Comparison of ENCODE assay signal across 1 cellular context in the genomic region with DNA sequence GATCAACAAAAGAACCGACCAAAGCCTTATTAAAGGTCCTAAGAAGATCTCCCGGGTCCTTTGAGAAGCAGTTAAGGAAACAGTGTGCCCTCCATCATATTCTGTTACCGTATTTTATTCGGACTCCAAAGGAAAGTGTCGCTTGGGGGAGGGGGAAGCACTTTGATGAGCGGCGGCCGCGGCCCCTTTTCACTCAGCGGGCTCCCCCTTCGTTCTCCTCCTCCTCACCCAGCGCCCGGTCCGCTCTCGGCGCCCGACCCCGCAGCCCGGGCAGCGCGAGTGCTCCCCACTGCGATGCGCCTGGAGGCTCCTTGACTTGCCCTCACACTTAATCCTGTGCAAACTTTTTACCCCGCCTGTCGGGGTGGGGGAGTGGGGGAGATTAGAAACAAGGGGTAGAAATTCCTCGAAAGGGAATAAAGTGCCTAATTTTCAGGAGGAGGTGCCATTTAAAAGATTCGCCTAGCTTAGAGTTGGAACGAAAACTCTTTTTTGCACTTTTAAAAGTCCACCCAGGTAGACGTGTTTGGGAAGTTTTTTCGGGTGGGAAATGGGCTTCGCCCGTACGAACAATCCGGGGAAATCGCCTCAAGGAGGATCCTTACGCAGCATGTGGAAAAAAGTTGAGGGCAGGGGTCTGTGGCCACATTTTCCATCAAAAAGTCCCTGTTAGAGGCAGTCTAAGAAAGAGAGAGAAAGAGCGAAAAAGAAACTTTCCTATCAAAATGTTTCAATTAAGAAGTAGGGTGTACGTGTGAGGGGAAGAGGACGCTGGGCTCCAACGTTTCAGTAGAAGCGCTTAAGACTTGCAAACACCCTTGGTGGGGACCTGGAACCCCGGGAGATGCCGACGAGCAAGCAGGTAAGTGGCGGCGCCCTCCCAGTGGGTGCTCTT.
TF ChIP-seq lines count a peak whose summit lies in the region.

No MANE protein-coding gene starts in this region.

TF ChIP-seq in HepG2, 621 proteins besides CTCF, POLR2A, EP300 and RAD21 (continues in another document):
- TF ChIP-seq, protein P1, sequence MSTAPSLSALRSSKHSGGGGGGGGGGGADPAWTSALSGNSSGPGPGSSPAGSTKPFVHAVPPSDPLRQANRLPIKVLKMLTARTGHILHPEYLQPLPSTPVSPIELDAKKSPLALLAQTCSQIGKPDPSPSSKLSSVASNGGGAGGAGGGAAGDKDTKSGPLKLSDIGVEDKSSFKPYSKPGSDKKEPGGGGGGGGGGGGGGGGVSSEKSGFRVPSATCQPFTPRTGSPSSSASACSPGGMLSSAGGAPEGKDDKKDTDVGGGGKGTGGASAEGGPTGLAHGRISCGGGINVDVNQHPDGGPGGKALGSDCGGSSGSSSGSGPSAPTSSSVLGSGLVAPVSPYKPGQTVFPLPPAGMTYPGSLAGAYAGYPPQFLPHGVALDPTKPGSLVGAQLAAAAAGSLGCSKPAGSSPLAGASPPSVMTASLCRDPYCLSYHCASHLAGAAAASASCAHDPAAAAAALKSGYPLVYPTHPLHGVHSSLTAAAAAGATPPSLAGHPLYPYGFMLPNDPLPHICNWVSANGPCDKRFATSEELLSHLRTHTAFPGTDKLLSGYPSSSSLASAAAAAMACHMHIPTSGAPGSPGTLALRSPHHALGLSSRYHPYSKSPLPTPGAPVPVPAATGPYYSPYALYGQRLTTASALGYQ (CRISPR knock-in tag; IDR thresholded peaks at IDR 0.05), result 0 out of 2 replicates have a peak, but pooled peaks have one; percentile 53
- TF ChIP-seq TEAD2 (CRISPR knock-in tag; IDR thresholded peaks at IDR 0.05) (no peak), ZNF432 (CRISPR knock-in tag; IDR thresholded peaks at IDR 0.05; ENCODE audit: borderline replicate concordance) (no peak), MED8 (CRISPR knock-in tag; IDR thresholded peaks at IDR 0.05; ENCODE audit: insufficient replicate concordance) (no peak), MEF2D (CRISPR knock-in tag; IDR thresholded peaks at IDR 0.05) (no peak), ZFY (CRISPR knock-in tag; IDR thresholded peaks at IDR 0.05) (no peak), HNF4A (CRISPR knock-in tag; IDR thresholded peaks at IDR 0.05) (no peak), SMYD3 (CRISPR knock-in tag; IDR thresholded peaks at IDR 0.05) (no peak), ZNF552 (CRISPR knock-in tag; IDR thresholded peaks at IDR 0.05; ENCODE audit: borderline replicate concordance) (no peak), KDM2A (CRISPR knock-in tag; IDR thresholded peaks at IDR 0.05; ENCODE audit: borderline replicate concordance, low read depth) (peak; percentile 85), CCDC6 (CRISPR knock-in tag; IDR thresholded peaks at IDR 0.05) (0 out of 2 replicates have a peak, but pooled peaks have one; percentile 23), FOXO1 (CRISPR knock-in tag; IDR thresholded peaks at IDR 0.05) (no peak), DMTF1 (CRISPR knock-in tag; IDR thresholded peaks at IDR 0.05) (no peak), XRCC5 (optimal IDR thresholded peaks at IDR 0.05; ENCODE audit: low read length) (peak; percentile 22), MAFG (CRISPR knock-in tag; IDR thresholded peaks at IDR 0.05) (0 out of 2 replicates have a peak, but pooled peaks have one; percentile 31), MBNL3 (CRISPR knock-in tag; conservative IDR thresholded peaks at IDR 0.05) (no peak), HOXD1 (CRISPR knock-in tag; IDR thresholded peaks at IDR 0.05) (no peak), ZBTB7B (CRISPR knock-in tag; IDR thresholded peaks at IDR 0.05) (no peak), BCL6 (CRISPR knock-in tag; IDR thresholded peaks at IDR 0.05) (peak; percentile 81), FOXC1 (CRISPR knock-in tag; IDR thresholded peaks at IDR 0.05; ENCODE audit: borderline replicate concordance) (peak; percentile 35; the same call in 1 of the 2 replicates), POLR2AphosphoS5 (IDR thresholded peaks at IDR 0.05; ENCODE audit: low read depth, low read length) (peak; percentile 43; the same call in 1 of the 2 replicates), ZSCAN22 (CRISPR knock-in tag; IDR thresholded peaks at IDR 0.05) (0 out of 2 replicates have a peak, but pooled peaks have one; percentile 26), TFE3 (CRISPR knock-in tag; IDR thresholded peaks at IDR 0.05) (no peak), GZF1 (CRISPR knock-in tag; IDR thresholded peaks at IDR 0.05) (peak; percentile 92), EED (CRISPR knock-in tag; IDR thresholded peaks at IDR 0.05) (no peak), ZNF557 (CRISPR knock-in tag; IDR thresholded peaks at IDR 0.05) (peak; percentile 84; the same call in 1 of the 2 replicates), FOSL2 (CRISPR knock-in tag; IDR thresholded peaks at IDR 0.05) (no peak), ZNF563 (CRISPR knock-in tag; IDR thresholded peaks at IDR 0.05) (no peak), REL (CRISPR knock-in tag; conservative IDR thresholded peaks at IDR 0.05) (no peak), ZNF333 (CRISPR knock-in tag; IDR thresholded peaks at IDR 0.05; ENCODE audit: borderline replicate concordance) (no peak), MTF2 (CRISPR knock-in tag; IDR thresholded peaks at IDR 0.05; ENCODE audit: borderline replicate concordance) (no peak)
- TF ChIP-seq, protein P2, sequence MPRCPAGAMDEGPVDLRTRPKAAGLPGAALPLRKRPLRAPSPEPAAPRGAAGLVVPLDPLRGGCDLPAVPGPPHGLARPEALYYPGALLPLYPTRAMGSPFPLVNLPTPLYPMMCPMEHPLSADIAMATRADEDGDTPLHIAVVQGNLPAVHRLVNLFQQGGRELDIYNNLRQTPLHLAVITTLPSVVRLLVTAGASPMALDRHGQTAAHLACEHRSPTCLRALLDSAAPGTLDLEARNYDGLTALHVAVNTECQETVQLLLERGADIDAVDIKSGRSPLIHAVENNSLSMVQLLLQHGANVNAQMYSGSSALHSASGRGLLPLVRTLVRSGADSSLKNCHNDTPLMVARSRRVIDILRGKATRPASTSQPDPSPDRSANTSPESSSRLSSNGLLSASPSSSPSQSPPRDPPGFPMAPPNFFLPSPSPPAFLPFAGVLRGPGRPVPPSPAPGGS (CRISPR knock-in tag; IDR thresholded peaks at IDR 0.05), result 0 out of 2 replicates have a peak, but pooled peaks have one; percentile 19
- TF ChIP-seq, protein P3, sequence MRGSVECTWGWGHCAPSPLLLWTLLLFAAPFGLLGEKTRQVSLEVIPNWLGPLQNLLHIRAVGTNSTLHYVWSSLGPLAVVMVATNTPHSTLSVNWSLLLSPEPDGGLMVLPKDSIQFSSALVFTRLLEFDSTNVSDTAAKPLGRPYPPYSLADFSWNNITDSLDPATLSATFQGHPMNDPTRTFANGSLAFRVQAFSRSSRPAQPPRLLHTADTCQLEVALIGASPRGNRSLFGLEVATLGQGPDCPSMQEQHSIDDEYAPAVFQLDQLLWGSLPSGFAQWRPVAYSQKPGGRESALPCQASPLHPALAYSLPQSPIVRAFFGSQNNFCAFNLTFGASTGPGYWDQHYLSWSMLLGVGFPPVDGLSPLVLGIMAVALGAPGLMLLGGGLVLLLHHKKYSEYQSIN (CRISPR knock-in tag; IDR thresholded peaks at IDR 0.05; ENCODE audit: borderline replicate concordance), result no peak
- TF ChIP-seq, protein P4, sequence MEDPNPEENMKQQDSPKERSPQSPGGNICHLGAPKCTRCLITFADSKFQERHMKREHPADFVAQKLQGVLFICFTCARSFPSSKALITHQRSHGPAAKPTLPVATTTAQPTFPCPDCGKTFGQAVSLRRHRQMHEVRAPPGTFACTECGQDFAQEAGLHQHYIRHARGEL (CRISPR knock-in tag; IDR thresholded peaks at IDR 0.05), result no peak
- TF ChIP-seq, protein P5, sequence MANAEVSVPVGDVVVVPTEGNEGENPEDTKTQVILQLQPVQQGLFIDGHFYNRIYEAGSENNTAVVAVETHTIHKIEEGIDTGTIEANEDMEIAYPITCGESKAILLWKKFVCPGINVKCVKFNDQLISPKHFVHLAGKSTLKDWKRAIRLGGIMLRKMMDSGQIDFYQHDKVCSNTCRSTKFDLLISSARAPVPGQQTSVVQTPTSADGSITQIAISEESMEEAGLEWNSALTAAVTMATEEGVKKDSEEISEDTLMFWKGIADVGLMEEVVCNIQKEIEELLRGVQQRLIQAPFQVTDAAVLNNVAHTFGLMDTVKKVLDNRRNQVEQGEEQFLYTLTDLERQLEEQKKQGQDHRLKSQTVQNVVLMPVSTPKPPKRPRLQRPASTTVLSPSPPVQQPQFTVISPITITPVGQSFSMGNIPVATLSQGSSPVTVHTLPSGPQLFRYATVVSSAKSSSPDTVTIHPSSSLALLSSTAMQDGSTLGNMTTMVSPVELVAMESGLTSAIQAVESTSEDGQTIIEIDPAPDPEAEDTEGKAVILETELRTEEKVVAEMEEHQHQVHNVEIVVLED (CRISPR knock-in tag; IDR thresholded peaks at IDR 0.05; ENCODE audit: borderline replicate concordance), result no peak; the same call in 1 of the 2 replicates
- TF ChIP-seq, protein P6, sequence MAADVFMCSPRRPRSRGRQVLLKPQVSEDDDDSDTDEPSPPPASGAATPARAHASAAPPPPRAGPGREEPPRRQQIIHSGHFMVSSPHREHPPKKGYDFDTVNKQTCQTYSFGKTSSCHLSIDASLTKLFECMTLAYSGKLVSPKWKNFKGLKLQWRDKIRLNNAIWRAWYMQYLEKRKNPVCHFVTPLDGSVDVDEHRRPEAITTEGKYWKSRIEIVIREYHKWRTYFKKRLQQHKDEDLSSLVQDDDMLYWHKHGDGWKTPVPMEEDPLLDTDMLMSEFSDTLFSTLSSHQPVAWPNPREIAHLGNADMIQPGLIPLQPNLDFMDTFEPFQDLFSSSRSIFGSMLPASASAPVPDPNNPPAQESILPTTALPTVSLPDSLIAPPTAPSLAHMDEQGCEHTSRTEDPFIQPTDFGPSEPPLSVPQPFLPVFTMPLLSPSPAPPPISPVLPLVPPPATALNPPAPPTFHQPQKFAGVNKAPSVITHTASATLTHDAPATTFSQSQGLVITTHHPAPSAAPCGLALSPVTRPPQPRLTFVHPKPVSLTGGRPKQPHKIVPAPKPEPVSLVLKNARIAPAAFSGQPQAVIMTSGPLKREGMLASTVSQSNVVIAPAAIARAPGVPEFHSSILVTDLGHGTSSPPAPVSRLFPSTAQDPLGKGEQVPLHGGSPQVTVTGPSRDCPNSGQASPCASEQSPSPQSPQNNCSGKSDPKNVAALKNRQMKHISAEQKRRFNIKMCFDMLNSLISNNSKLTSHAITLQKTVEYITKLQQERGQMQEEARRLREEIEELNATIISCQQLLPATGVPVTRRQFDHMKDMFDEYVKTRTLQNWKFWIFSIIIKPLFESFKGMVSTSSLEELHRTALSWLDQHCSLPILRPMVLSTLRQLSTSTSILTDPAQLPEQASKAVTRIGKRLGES (CRISPR knock-in tag; IDR thresholded peaks at IDR 0.05; ENCODE audit: borderline replicate concordance), result 0 out of 2 replicates have a peak, but pooled peaks have one; percentile 38
- TF ChIP-seq, protein P7, sequence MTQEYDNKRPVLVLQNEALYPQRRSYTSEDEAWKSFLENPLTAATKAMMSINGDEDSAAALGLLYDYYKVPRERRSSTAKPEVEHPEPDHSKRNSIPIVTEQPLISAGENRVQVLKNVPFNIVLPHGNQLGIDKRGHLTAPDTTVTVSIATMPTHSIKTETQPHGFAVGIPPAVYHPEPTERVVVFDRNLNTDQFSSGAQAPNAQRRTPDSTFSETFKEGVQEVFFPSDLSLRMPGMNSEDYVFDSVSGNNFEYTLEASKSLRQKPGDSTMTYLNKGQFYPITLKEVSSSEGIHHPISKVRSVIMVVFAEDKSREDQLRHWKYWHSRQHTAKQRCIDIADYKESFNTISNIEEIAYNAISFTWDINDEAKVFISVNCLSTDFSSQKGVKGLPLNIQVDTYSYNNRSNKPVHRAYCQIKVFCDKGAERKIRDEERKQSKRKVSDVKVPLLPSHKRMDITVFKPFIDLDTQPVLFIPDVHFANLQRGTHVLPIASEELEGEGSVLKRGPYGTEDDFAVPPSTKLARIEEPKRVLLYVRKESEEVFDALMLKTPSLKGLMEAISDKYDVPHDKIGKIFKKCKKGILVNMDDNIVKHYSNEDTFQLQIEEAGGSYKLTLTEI (CRISPR knock-in tag; conservative IDR thresholded peaks at IDR 0.05), result no peak
- TF ChIP-seq, protein P8, sequence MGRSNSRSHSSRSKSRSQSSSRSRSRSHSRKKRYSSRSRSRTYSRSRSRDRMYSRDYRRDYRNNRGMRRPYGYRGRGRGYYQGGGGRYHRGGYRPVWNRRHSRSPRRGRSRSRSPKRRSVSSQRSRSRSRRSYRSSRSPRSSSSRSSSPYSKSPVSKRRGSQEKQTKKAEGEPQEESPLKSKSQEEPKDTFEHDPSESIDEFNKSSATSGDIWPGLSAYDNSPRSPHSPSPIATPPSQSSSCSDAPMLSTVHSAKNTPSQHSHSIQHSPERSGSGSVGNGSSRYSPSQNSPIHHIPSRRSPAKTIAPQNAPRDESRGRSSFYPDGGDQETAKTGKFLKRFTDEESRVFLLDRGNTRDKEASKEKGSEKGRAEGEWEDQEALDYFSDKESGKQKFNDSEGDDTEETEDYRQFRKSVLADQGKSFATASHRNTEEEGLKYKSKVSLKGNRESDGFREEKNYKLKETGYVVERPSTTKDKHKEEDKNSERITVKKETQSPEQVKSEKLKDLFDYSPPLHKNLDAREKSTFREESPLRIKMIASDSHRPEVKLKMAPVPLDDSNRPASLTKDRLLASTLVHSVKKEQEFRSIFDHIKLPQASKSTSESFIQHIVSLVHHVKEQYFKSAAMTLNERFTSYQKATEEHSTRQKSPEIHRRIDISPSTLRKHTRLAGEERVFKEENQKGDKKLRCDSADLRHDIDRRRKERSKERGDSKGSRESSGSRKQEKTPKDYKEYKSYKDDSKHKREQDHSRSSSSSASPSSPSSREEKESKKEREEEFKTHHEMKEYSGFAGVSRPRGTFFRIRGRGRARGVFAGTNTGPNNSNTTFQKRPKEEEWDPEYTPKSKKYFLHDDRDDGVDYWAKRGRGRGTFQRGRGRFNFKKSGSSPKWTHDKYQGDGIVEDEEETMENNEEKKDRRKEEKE (IDR thresholded peaks at IDR 0.05), result no peak
